In the genomic region with DNA sequence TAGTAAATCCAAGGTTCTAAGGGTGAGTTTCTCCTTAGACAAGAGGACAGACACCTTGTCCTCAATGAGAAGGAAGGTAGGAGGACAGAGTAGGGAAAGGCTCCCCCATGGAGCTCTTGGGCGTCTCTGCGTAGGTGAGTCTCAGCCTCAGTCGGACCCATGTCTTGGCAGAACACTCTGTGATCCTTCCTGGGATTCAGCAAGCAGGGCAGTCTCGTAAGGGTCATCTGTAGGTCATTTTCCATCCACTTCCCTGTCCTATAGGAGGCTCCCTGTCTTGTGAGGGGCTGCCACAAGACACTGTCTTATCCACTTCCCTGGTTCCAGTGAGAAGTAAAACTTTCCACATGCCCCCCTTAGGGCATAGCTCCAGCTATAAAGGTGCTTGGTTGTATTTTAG, we compare ENCODE assay signal across 21 cellular contexts.
"Had no signal": no experiment of that assay in that cellular context is flagged by ENCODE, and none has a peak within 500 bp of the region (broad histone marks: within the 10 kb centered on the region; RNA-seq: fewer than 3 reads in every experiment).

No MANE protein-coding gene starts in this region.

- H3K27me3 ChIP-seq: thyroid gland, upper lobe of left lung had no signal

- H3K4me1 ChIP-seq: thyroid gland had no signal

- H3K9me3 ChIP-seq: lower lobe of right lung, thyroid gland, upper lobe of left lung had no signal

- H3K4me3 ChIP-seq: dorsolateral prefrontal cortex, lower lobe of right lung, skin epidermis, thyroid gland, upper lobe of left lung had no signal

- H3K27ac ChIP-seq: dorsolateral prefrontal cortex, lower lobe of right lung, thyroid gland, upper lobe of left lung had no signal

- H3K4me1 Mint-ChIP-seq: central memory CD8-positive, alpha-beta T cell; memory B cell; naive thymus-derived CD4-positive, alpha-beta T cell; stimulated activated naive B cell treated with anti-CD40 and anti-IgM and Interleukin-4, amounts not matched to agents 10 μg/mL and 1 μg/mL and 100 μg/mL, for 72 hours had no signal

- H3K36me3 ChIP-seq: lower lobe of right lung, thyroid gland, upper lobe of left lung had no signal

- H3K27ac Mint-ChIP-seq: memory B cell; mesothelial cell of epicardium; naive thymus-derived CD4-positive, alpha-beta T cell; stimulated activated naive B cell treated with anti-CD40 and anti-IgM and Interleukin-4, amounts not matched to agents 10 μg/mL and 1 μg/mL and 100 μg/mL, for 72 hours; stimulated activated naive CD8-positive, alpha-beta T cell treated with anti-CD3 and anti-CD28 coated beads, Interleukin-15, amount 100 ng/mL, for 72 hours had no signal

- H3K4me3 Mint-ChIP-seq: brain; central memory CD8-positive, alpha-beta T cell; memory B cell; mesothelial cell of epicardium; naive thymus-derived CD4-positive, alpha-beta T cell; neural crest cell; stimulated activated naive B cell treated with anti-CD40 and anti-IgM and Interleukin-4, amounts not matched to agents 10 μg/mL and 1 μg/mL and 100 μg/mL, for 72 hours; stimulated activated naive CD8-positive, alpha-beta T cell treated with anti-CD3 and anti-CD28 coated beads, Interleukin-15, amount 100 ng/mL, for 72 hours had no signal

- H3K36me3 Mint-ChIP-seq: brain; mesothelial cell of epicardium; naive thymus-derived CD4-positive, alpha-beta T cell had no signal

- DNase-seq: cortex of kidney; dorsolateral prefrontal cortex; effector CD8-positive, alpha-beta T cell; foreskin fibroblast; hippocampal formation; kidney glomerular epithelial cell; lower lobe of right lung; naive thymus-derived CD4-positive, alpha-beta T cell; stimulated activated CD4-positive, alpha-beta T cell treated with anti-CD3 and anti-CD28 coated beads, Interleukin-2, amount 100 ng/mL, for 24 hours; stimulated activated CD4-positive, alpha-beta T cell treated with anti-CD3 and anti-CD28 coated beads, Interleukin-4, amount 100 ng/mL, for 4 hours; stimulated activated naive B cell treated with anti-CD40 and anti-IgM and Interleukin-4, amounts not matched to agents 10 μg/mL and 1 μg/mL and 100 μg/mL, for 72 hours; stimulated activated naive CD8-positive, alpha-beta T cell treated with anti-CD3 and anti-CD28 coated beads, Interleukin-15, amount 100 ng/mL, for 72 hours; thyroid gland; upper lobe of left lung had no signal

- H3K9me3 Mint-ChIP-seq: central memory CD8-positive, alpha-beta T cell had no signal

- ATAC-seq: lower lobe of right lung; naive thymus-derived CD4-positive, alpha-beta T cell; sciatic nerve; stimulated activated naive B cell treated with anti-CD40 and anti-IgM and Interleukin-4, amounts not matched to agents 10 μg/mL and 1 μg/mL and 100 μg/mL, for 72 hours; stimulated activated naive CD8-positive, alpha-beta T cell treated with anti-CD3 and anti-CD28 coated beads, Interleukin-15, amount 100 ng/mL, for 72 hours had no signal
